10 cellular contexts compared by ENCODE assay signal in genomic region chr22:49925525-49926128, GRCh38. TPM values are rescaled to one million over a fixed set of nuclear protein-coding genes. Genes with fewer than 3 reads are reported as not detected.
DNase-seq lines count a peak whose midpoint lies in the region; ATAC-seq and TF ChIP-seq lines count a peak whose summit lies in the region.
"Had no signal": no experiment of that assay in that cellular context is flagged by ENCODE, and none has a peak within 500 bp of the region (broad histone marks: within the 10 kb centered on the region; RNA-seq: fewer than 3 reads in every experiment).

No MANE protein-coding gene starts in this region.

- H3K4me3 ChIP-seq in effector memory CD4-positive, alpha-beta T cell (ENCODE audit: insufficient read depth, low read depth, low read length, poor library complexity, severe bottlenecking) = peak overlapping the region; percentile 5
- peak overlapping the region in 1 of 4 donors; percentile 5 for H3K4me3 ChIP-seq in stomach
- no peak overlapping the region for H3K4me3 ChIP-seq in psoas muscle
- H3K4me3 ChIP-seq: dorsolateral prefrontal cortex had no signal

- peaks cover 7% of the 10 kb centered on the region for H3K36me3 ChIP-seq in effector memory CD4-positive, alpha-beta T cell (ENCODE audit: control insufficient read depth, insufficient read depth, low read length)
- peaks cover 0 to 58% (median 52%) of the 10 kb centered on the region in 4 donors for H3K36me3 ChIP-seq in stomach
- peaks cover 0 to 44% of the 10 kb centered on the region in 2 donors for H3K36me3 ChIP-seq in psoas muscle (ENCODE audit: insufficient read depth in 1 of 2, low read depth in 1 of 2)

- no peaks in the 10 kb centered on the region for H3K9me3 ChIP-seq in effector memory CD4-positive, alpha-beta T cell (ENCODE audit: control insufficient read depth, low read length)
- no peaks in the 10 kb centered on the region for H3K9me3 ChIP-seq in stomach
- no peaks in the 10 kb centered on the region for H3K9me3 ChIP-seq in psoas muscle

- TF ChIP-seq POLR2A in stomach (IDR thresholded peaks at IDR 0.05) = no peak

- TF ChIP-seq CTCF in stomach (IDR thresholded peaks at IDR 0.05) = no peak
- no peak for TF ChIP-seq CTCF in psoas muscle (IDR thresholded peaks at IDR 0.05)

- WGBS in stomach, 5 donors = 80 to 89% (median 88%) methylated on average over 24 of the region's 24 CpGs
- 88 to 95% (median 89%) methylated on average over 23 to 24 of the region's 24 CpGs for WGBS in psoas muscle, 3 donors

- H3K27ac ChIP-seq in effector memory CD4-positive, alpha-beta T cell (ENCODE audit: insufficient read depth, low read length, poor library complexity, severe bottlenecking) = peak overlapping the region; percentile 90
- H3K27ac ChIP-seq in stomach (peak overlapping the region in 3 of 5 donors; percentile 3 to 52 (median 46)), psoas muscle (no peak overlapping the region)
- H3K27ac ChIP-seq: dorsolateral prefrontal cortex had no signal

- peaks cover 23% of the 10 kb centered on the region for H3K4me1 ChIP-seq in effector memory CD4-positive, alpha-beta T cell (ENCODE audit: control insufficient read depth, insufficient read depth, low read length, poor library complexity, severe bottlenecking)
- H3K4me1 ChIP-seq in stomach (peaks cover 17 to 22% (median 19%) of the 10 kb centered on the region in 4 donors), psoas muscle (peaks cover 6% of the 10 kb centered on the region)

- intact Hi-C loops in stomach (cut with DNase I; ENCODE audit: low total_unique reads) (no loop called here), psoas muscle (cut with DNase I) (loop anchor here in 1 of 2 donors (10.0 kb wide), 1 partner anchor 259 kb away; the partner anchor contains the start of gene TRABD)

- no peak for TF ChIP-seq EP300 in stomach (IDR thresholded peaks at IDR 0.05)

- DNase-seq in activated CD4-positive, alpha-beta T cell treated with anti-CD3 and anti-CD28 coated beads, Interleukin-2, amount 50 U/mL, for 1 hour = peak; percentile 68
- peak; percentile 72 to 80 (median 76) for DNase-seq in effector memory CD4-positive, alpha-beta T cell
- DNase-seq in stomach (no peak), GOT3 (lab: John Stamatoyannopoulos, UW) (no peak), psoas muscle (no peak), LoVo (ENCODE audit: low spot score) (no peak)
- DNase-seq: dorsolateral prefrontal cortex, NCI-H526 had no signal

- H3K27me3 ChIP-seq in effector memory CD4-positive, alpha-beta T cell (replicated peaks; ENCODE audit: control insufficient read depth, insufficient read depth, low read length, poor library complexity, severe bottlenecking) = no peaks in the 10 kb centered on the region
- H3K27me3 ChIP-seq in stomach = peaks cover 0 to 11% (median 8%) of the 10 kb centered on the region in 3 donors
- H3K27me3 ChIP-seq in psoas muscle (ENCODE audit: insufficient read depth in 3 of 3, low read length in 2 of 3) = peaks cover 0 to 5% (median 0%) of the 10 kb centered on the region in 3 donors
- H3K27me3 ChIP-seq: dorsolateral prefrontal cortex had no signal

- ATAC-seq in HG02571 (IDR thresholded peaks at IDR 0.05; ENCODE audit: unreplicated experiment) = peak; percentile 44
- no peak for ATAC-seq in GM19455 (IDR thresholded peaks at IDR 0.05; ENCODE audit: unreplicated experiment)
- ATAC-seq in psoas muscle = no peak

RNA-seq across cellular contexts. Expression of gene CRELD2, which starts 7.2 kb away (rescaled TPM):
- total RNA-seq in stomach (10 to 100 TPM; 35.4 to 83.0 (median 81.1) TPM), psoas muscle (10 to 100 TPM in 3 of 4 donors, 1 to 10 TPM in 1; 9.9 to 14.0 (median 11.5) TPM)
- polyA plus RNA-seq in stomach (10 to 100 TPM; 19.4 to 30.4 (median 29.0) TPM), psoas muscle (10 to 100 TPM in 2 of 3 donors, 1 to 10 TPM in 1; 8.8 to 14.1 (median 11.6) TPM)

RNA-seq across cellular contexts. Expression of gene ALG12, which starts 7.4 kb away (rescaled TPM):
- total RNA-seq in stomach = 10 to 100 TPM in 2 of 5 donors, 1 to 10 TPM in 3; 2.3 to 30.7 (median 9.4) TPM
- 1 to 10 TPM; 3.8 to 9.2 (median 8.8) TPM for polyA plus RNA-seq in stomach
- total RNA-seq in psoas muscle = 10 to 100 TPM in 2 of 4 donors, 1 to 10 TPM in 2; 6.5 to 10.8 (median 8.7) TPM
- polyA plus RNA-seq in psoas muscle = 10 to 100 TPM in 1 of 3 donors, 1 to 10 TPM in 2; 8.0 to 11.0 (median 8.2) TPM

RNA-seq across cellular contexts. Expression of gene PIM3, which starts 34.9 kb away (rescaled TPM):
- total RNA-seq in stomach (100 to 1,000 TPM in 3 of 5 donors, 10 to 100 TPM in 2; 51.9 to 802 (median 298) TPM), psoas muscle (100 to 1,000 TPM in 2 of 4 donors, 10 to 100 TPM in 2; 40.5 to 128 (median 84.5) TPM)
- polyA plus RNA-seq in stomach (10 to 100 TPM; 75.6 to 87.6 (median 81.6) TPM), psoas muscle (10 to 100 TPM; 66.4 to 84.5 (median 79.0) TPM)

Comparison
In these comparisons a context has a peak if more than half of its experiments do, and no peak if none do; other contexts are left out.
1. DNase-seq: peak in activated CD4-positive, alpha-beta T cell treated with anti-CD3 and anti-CD28 coated beads, Interleukin-2, amount 50 U/mL, for 1 hour (single experiment) and effector memory CD4-positive, alpha-beta T cell (3 of 3); none in stomach (single experiment), GOT3 (single experiment), psoas muscle (0 of 2) and LoVo (single experiment).